ENCODE assay signal across 16 cellular contexts in genomic region chr7:77391230-77391629, GRCh38. TPM values are rescaled to one million over a fixed set of nuclear protein-coding genes. Genes with fewer than 3 reads are reported as not detected.
DNase-seq lines count a peak whose midpoint lies in the region; ATAC-seq and TF ChIP-seq lines count a peak whose summit lies in the region.
"Had no signal": no experiment of that assay in that cellular context is flagged by ENCODE, and none has a peak within 500 bp of the region (broad histone marks: within the 10 kb centered on the region; RNA-seq: fewer than 3 reads in every experiment).

No MANE protein-coding gene starts in this region.

- H3K27ac Mint-ChIP-seq in activated B cell treated with CpG ODN at 0.5 μM for 24 hours, result peak overlapping the region; percentile 85
- H3K27ac Mint-ChIP-seq: activated T-cell treated with anti-CD3 and anti-CD28 coated beads, Interleukin-2, amount 50 U/mL, for 72 hours; mesothelial cell of epicardium had no signal

- H3K9me3 ChIP-seq in ovary, result no peaks in the 10 kb centered on the region
- H3K9me3 ChIP-seq: suprapubic skin had no signal

- ATAC-seq in GM19351 (IDR thresholded peaks at IDR 0.05; ENCODE audit: unreplicated experiment) (peak; percentile 57), HG03064 (IDR thresholded peaks at IDR 0.05; ENCODE audit: low read depth, unreplicated experiment) (peak; percentile 60), activated B cell treated with CpG ODN at 0.5 μM for 24 hours (ENCODE audit: low read depth) (peak; percentile 68), GM19397 (IDR thresholded peaks at IDR 0.05; ENCODE audit: unreplicated experiment) (no peak)
- ATAC-seq: activated T-cell treated with anti-CD3 and anti-CD28 coated beads, Interleukin-2, amount 50 U/mL, for 72 hours; Right ventricle myocardium inferior had no signal

- H3K9me3 Mint-ChIP-seq in activated B cell treated with CpG ODN at 0.5 μM for 24 hours, result no peaks in the 10 kb centered on the region
- H3K9me3 Mint-ChIP-seq: activated T-cell treated with anti-CD3 and anti-CD28 coated beads, Interleukin-2, amount 50 U/mL, for 72 hours; mesothelial cell of epicardium had no signal

- no peaks in the 10 kb centered on the region for H3K27me3 Mint-ChIP-seq in activated B cell treated with CpG ODN at 0.5 μM for 24 hours

- TF ChIP-seq CTCF in GM06990 (IDR thresholded peaks at IDR 0.05; ENCODE audit: insufficient read depth, low read length, poor library complexity, severe bottlenecking), result no peak
- no peak for TF ChIP-seq CTCF in activated B cell treated with CpG ODN at 0.5 μM for 24 hours (IDR thresholded peaks at IDR 0.05)
- no peak for TF ChIP-seq CTCF in ovary (IDR thresholded peaks at IDR 0.05)

- peak overlapping the region; percentile 70 for H3K4me3 Mint-ChIP-seq in activated B cell treated with CpG ODN at 0.5 μM for 24 hours
- H3K4me3 Mint-ChIP-seq: activated T-cell treated with anti-CD3 and anti-CD28 coated beads, Interleukin-2, amount 50 U/mL, for 72 hours; mesothelial cell of epicardium had no signal

- H3K4me3 ChIP-seq in GM06990 (replicated peaks; ENCODE audit: low read depth, low read length) (no peak overlapping the region), ovary (no peak overlapping the region)
- H3K4me3 ChIP-seq: suprapubic skin had no signal

- TF ChIP-seq POLR2A in ovary (IDR thresholded peaks at IDR 0.05), result no peak

- H3K4me1 ChIP-seq in ovary (ENCODE audit: insufficient read depth), result no peaks in the 10 kb centered on the region

- POLR2A ChIA-PET in activated B cell treated with CpG ODN at 0.5 μM for 24 hours (lab: Charles Lee), result interaction anchor here (0.6 to 3.8 kb wide), 10 partner anchors 17 to 180 kb away, joined by 3 to 144 read pairs (median 4); partner anchors contain the start of genes GSAP and PTPN12

- peaks cover 69% of the 10 kb centered on the region for H3K36me3 Mint-ChIP-seq in activated B cell treated with CpG ODN at 0.5 μM for 24 hours (ENCODE audit: low read depth)

- H3K36me3 ChIP-seq in GM06990 (ENCODE audit: control insufficient read depth, insufficient read depth, low read length) (no peaks in the 10 kb centered on the region), ovary (no peaks in the 10 kb centered on the region)
- H3K36me3 ChIP-seq: WERI-Rb-1 had no signal

- CTCF ChIA-PET in activated B cell treated with CpG ODN at 0.5 μM for 24 hours (lab: Charles Lee), result interaction anchor here (0.6 to 1.2 kb wide), 2 partner anchors 24 to 388 kb away, joined by 3 to 4 read pairs; no protein-coding TSS in a partner anchor

- DNase-seq in GM06990 (ENCODE audit: extremely low read depth, insufficient read length) (peak; percentile 26), activated B cell treated with CpG ODN at 0.5 μM for 24 hours (no peak), ovary (no peak), NCI-H1436 (lab: John Stamatoyannopoulos, UW) (no peak), NCI-H524 treated with DMSO at 0.1 percent for 48 hours (lab: John Stamatoyannopoulos, UW) (no peak)
- DNase-seq: activated T-cell treated with anti-CD3 and anti-CD28 coated beads, Interleukin-2, amount 50 U/mL, for 72 hours; DMS79 treated with DMSO at 0.1 percent for 48 hours; NCI-H345; WERI-Rb-1 had no signal

- 81 to 90% (median 87%) methylated on average over 2 of the region's 2 CpGs for WGBS in ovary, 3 donors

- H3K4me1 Mint-ChIP-seq in activated B cell treated with CpG ODN at 0.5 μM for 24 hours, result peaks cover 59% of the 10 kb centered on the region

- H3K27me3 ChIP-seq in GM06990 (replicated peaks; ENCODE audit: control insufficient read depth, insufficient read depth, low read length) (no peaks in the 10 kb centered on the region), ovary (no peaks in the 10 kb centered on the region)
- H3K27me3 ChIP-seq: suprapubic skin had no signal

- no peak for TF ChIP-seq EP300 in ovary (IDR thresholded peaks at IDR 0.05)

- intact Hi-C loops in activated B cell treated with CpG ODN at 0.5 μM for 24 hours (cut with micrococcal nuclease), result loop anchor here (1.0 to 5.0 kb wide), 4 partner anchors 24 to 146 kb away; partner anchors contain the start of gene PTPN12
- intact Hi-C loops in ovary (cut with DNase I), result no loop called here

- no peak overlapping the region for H3K27ac ChIP-seq in ovary
- H3K27ac ChIP-seq: KMS-11, suprapubic skin, WERI-Rb-1 had no signal

RNA-seq across cellular contexts. Expression of gene GSAP, which starts 24.9 kb away (rescaled TPM):
- total RNA-seq in activated B cell treated with CpG ODN at 0.5 μM for 24 hours (73.9 and 91.2 TPM in 2 replicates), ovary (10 to 100 TPM in 4 of 7 donors, 1 to 10 TPM in 3; 7.4 to 19.4 (median 11.2) TPM)
- 10 to 100 TPM in 1 of 2 donors, 1 to 10 TPM in 1; 4.0 to 11.2 TPM for polyA plus RNA-seq in ovary
